Comparison of ENCODE assay signal across 19 cellular contexts in genomic region chr10:6398419-6398818, GRCh38.
"Had no signal": no experiment of that assay in that cellular context is flagged by ENCODE, and none has a peak within 500 bp of the region (broad histone marks: within the 10 kb centered on the region; RNA-seq: fewer than 3 reads in every experiment).

No MANE protein-coding gene starts in this region.

- H3K27ac ChIP-seq: cardiac muscle cell, colonic mucosa, neural progenitor cell, parathyroid adenoma had no signal

- H3K4me1 ChIP-seq: neural progenitor cell had no signal

- H3K9me3 Mint-ChIP-seq: activated T-cell treated with anti-CD3 and anti-CD28 coated beads, Interleukin-2, amount 50 U/mL, for 4 hours; neural progenitor cell; stimulated activated naive CD8-positive, alpha-beta T cell treated with anti-CD3 and anti-CD28 coated beads, Interleukin-15, Interleukin-2, amounts not matched to agents 100 ng/mL and 50 ng/mL, for 24 hours had no signal

- H3K27me3 ChIP-seq: cardiac muscle cell, colonic mucosa had no signal

- H3K4me3 ChIP-seq: cardiac muscle cell, colonic mucosa, neural progenitor cell, thoracic aorta had no signal

- H3K27ac Mint-ChIP-seq: activated CD8-positive, alpha-beta memory T cell treated with anti-CD3 and anti-CD28 coated beads, Interleukin-2, amount 10 ng/mL, durations not matched to agents 7 days and 5 days; activated naive CD8-positive, alpha-beta T cell treated with anti-CD3 and anti-CD28 coated beads, Interleukin-2, amount 10 ng/mL, durations not matched to agents 7 days and 5 days; neural progenitor cell; stimulated activated naive CD8-positive, alpha-beta T cell treated with anti-CD3 and anti-CD28 coated beads, Interleukin-15, Interleukin-2, amounts not matched to agents 100 ng/mL and 50 ng/mL, for 24 hours had no signal

- ATAC-seq: activated CD4-positive, CD25-positive, alpha-beta regulatory T cell treated with anti-CD3 and anti-CD28 coated beads, Interleukin-2, amount 50 U/mL, for 24 hours; activated CD8-positive, alpha-beta memory T cell treated with anti-CD3 and anti-CD28 coated beads, Interleukin-2, amount 10 ng/mL, durations not matched to agents 7 days and 5 days; activated T-cell treated with anti-CD3 and anti-CD28 coated beads, Interleukin-2, amount 50 U/mL, for 4 hours; T-helper 17 cell had no signal

- H3K27me3 Mint-ChIP-seq: activated naive CD8-positive, alpha-beta T cell treated with anti-CD3 and anti-CD28 coated beads, Interleukin-2, amount 10 ng/mL, durations not matched to agents 7 days and 5 days; T-helper 17 cell had no signal

- H3K4me3 Mint-ChIP-seq: activated CD8-positive, alpha-beta memory T cell treated with anti-CD3 and anti-CD28 coated beads, Interleukin-2, amount 10 ng/mL, durations not matched to agents 7 days and 5 days; activated naive CD8-positive, alpha-beta T cell treated with anti-CD3 and anti-CD28 coated beads, Interleukin-2, amount 10 ng/mL, durations not matched to agents 7 days and 5 days; activated T-cell treated with anti-CD3 and anti-CD28 coated beads, Interleukin-2, amount 50 U/mL, for 4 hours; neural progenitor cell; stimulated activated naive CD8-positive, alpha-beta T cell treated with anti-CD3 and anti-CD28 coated beads, Interleukin-15, Interleukin-2, amounts not matched to agents 100 ng/mL and 50 ng/mL, for 24 hours; T-helper 17 cell had no signal

- H3K9me3 ChIP-seq: colonic mucosa, thoracic aorta had no signal

- DNase-seq: activated CD4-positive, alpha-beta T cell treated with anti-CD3 and anti-CD28 coated beads, Interleukin-2, amount 50 U/mL, for 48 hours; activated CD8-positive, alpha-beta memory T cell treated with anti-CD3 and anti-CD28 coated beads, Interleukin-2, amount 10 ng/mL, durations not matched to agents 7 days and 5 days; activated gamma-delta T cell; activated naive CD8-positive, alpha-beta T cell treated with anti-CD3 and anti-CD28 coated beads, Interleukin-2, amount 10 ng/mL, durations not matched to agents 7 days and 5 days; activated T-cell treated with anti-CD3 and anti-CD28 coated beads, Interleukin-2, amount 50 U/mL, for 4 hours; anterior cingulate cortex; colonic mucosa; hippocampal formation; kidney glomerular epithelial cell; retina; stimulated activated CD4-positive, alpha-beta T cell treated with anti-CD3 and anti-CD28 coated beads, Interleukin-15, amount 100 ng/mL, for 24 hours; stimulated activated CD4-positive, alpha-beta T cell treated with anti-CD3 and anti-CD28 coated beads, Interleukin-4, amount 100 ng/mL, for 24 hours; T-helper 17 cell had no signal

- H3K36me3 ChIP-seq: cardiac muscle cell, colonic mucosa, neural progenitor cell had no signal
